Comparison of ENCODE assay signal across 21 cellular contexts in the genomic region with DNA sequence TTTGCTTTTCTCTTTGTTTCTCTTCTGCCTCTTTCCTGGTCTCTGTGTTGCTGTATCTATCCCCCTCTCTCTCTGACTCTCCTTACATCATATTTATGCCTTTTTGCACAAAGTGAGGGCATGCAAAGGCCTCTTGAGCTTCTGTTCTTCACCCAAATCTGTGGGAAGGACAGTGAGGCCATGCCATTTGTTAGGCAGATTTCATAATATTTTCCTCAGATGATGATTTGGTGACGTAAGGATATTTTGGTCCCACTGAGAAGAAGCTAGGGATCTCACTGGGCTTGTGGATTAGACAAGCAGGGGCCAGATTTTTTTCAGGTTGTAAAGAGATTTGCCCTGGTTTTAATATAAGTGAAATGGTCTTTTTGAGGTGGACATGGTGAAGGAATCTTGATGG.
DNase-seq lines count a peak whose midpoint lies in the region; ATAC-seq and TF ChIP-seq lines count a peak whose summit lies in the region.
"Had no signal": no experiment of that assay in that cellular context is flagged by ENCODE, and none has a peak within 500 bp of the region (broad histone marks: within the 10 kb centered on the region; RNA-seq: fewer than 3 reads in every experiment).

No MANE protein-coding gene starts in this region.

- H3K27ac ChIP-seq in esophagus muscularis mucosa (replicated peaks in 1 of 4) = peak overlapping the region; percentile 30 to 48 (median 42)
- peak overlapping the region; percentile 66 to 74 for H3K27ac ChIP-seq in prostate gland
- no peak overlapping the region for H3K27ac ChIP-seq in smooth muscle cell (ENCODE audit: low read depth)
- peak overlapping the region; percentile 48 to 71 for H3K27ac ChIP-seq in uterus
- H3K27ac ChIP-seq in left ventricle myocardium inferior (replicated peaks) = no peak overlapping the region
- no peak overlapping the region for H3K27ac ChIP-seq in naive thymus-derived CD4-positive, alpha-beta T cell (ENCODE audit: low read depth, low read length)
- H3K27ac ChIP-seq: BLaER1, PC-9, RWPE1 had no signal

- ATAC-seq in naive thymus-derived CD4-positive, alpha-beta T cell = no peak
- ATAC-seq: CD8-positive, alpha-beta T cell; GM23338 had no signal

- intact Hi-C loops in esophagus muscularis mucosa (cut with DNase I) (no loop called here), prostate gland (cut with DNase I) (loop anchor here (5.0 to 10.0 kb wide), 3 partner anchors 87 to 1110 kb away; a partner anchor contains a TSS), uterus (cut with DNase I; ENCODE audit: low total_unique reads) (no loop called here), left ventricle myocardium inferior (cut with micrococcal nuclease) (no loop called here)
- intact Hi-C loops in naive thymus-derived CD4-positive, alpha-beta T cell (cut with micrococcal nuclease) = no loop called here

- H3K36me3 ChIP-seq in esophagus muscularis mucosa (no peaks in the 10 kb centered on the region), prostate gland (no peaks in the 10 kb centered on the region), smooth muscle cell (ENCODE audit: low read depth) (no peaks in the 10 kb centered on the region), uterus (no peaks in the 10 kb centered on the region), left ventricle myocardium inferior (no peaks in the 10 kb centered on the region)
- H3K36me3 ChIP-seq in naive thymus-derived CD4-positive, alpha-beta T cell (ENCODE audit: control insufficient read depth in 2 of 3, insufficient read depth in 3 of 3, low read length in 3 of 3) = no peaks in the 10 kb centered on the region
- H3K36me3 ChIP-seq: BLaER1 had no signal

- H3K79me2 ChIP-seq in smooth muscle cell (ENCODE audit: low read depth) = no peaks in the 10 kb centered on the region

- no peak overlapping the region for H3K4me3 Mint-ChIP-seq in naive thymus-derived CD4-positive, alpha-beta T cell
- H3K4me3 Mint-ChIP-seq: CD8-positive, alpha-beta T cell; GM23338 had no signal

- WGBS in esophagus muscularis mucosa = 92% methylated on average over 1 of the region's 1 CpG
- 86% methylated on average over 1 of the region's 1 CpG for WGBS in prostate gland
- 85% methylated on average over 1 of the region's 1 CpG for WGBS in smooth muscle cell (ENCODE audit: low lambda C conversion rate)

- TF ChIP-seq CTCF in esophagus muscularis mucosa (IDR thresholded peaks at IDR 0.05) = no peak
- no peak for TF ChIP-seq CTCF in prostate gland (IDR thresholded peaks at IDR 0.05)
- no peak for TF ChIP-seq CTCF in smooth muscle cell (IDR thresholded peaks at IDR 0.05; ENCODE audit: borderline replicate concordance, insufficient read depth, poor library complexity, severe bottlenecking)
- no peak for TF ChIP-seq CTCF in uterus (IDR thresholded peaks at IDR 0.05)
- no peak for TF ChIP-seq CTCF in left ventricle myocardium inferior (IDR thresholded peaks at IDR 0.05; ENCODE audit: borderline replicate concordance)

- peaks cover 0 to 4% (median 0%) of the 10 kb centered on the region in 7 donors for H3K4me1 Mint-ChIP-seq in naive thymus-derived CD4-positive, alpha-beta T cell

- peak overlapping the region; percentile 29 for H2AFZ ChIP-seq in smooth muscle cell (ENCODE audit: low read depth)
- H2AFZ ChIP-seq: GM23338, PC-9 had no signal

- H3K4me1 ChIP-seq in esophagus muscularis mucosa (peaks cover 0 to 5% (median 0%) of the 10 kb centered on the region in 4 donors), prostate gland (replicated peaks) (no peaks in the 10 kb centered on the region), smooth muscle cell (ENCODE audit: low read depth) (no peaks in the 10 kb centered on the region), uterus (no peaks in the 10 kb centered on the region), left ventricle myocardium inferior (no peaks in the 10 kb centered on the region)
- H3K4me1 ChIP-seq in naive thymus-derived CD4-positive, alpha-beta T cell (ENCODE audit: control insufficient read depth in 2 of 2, insufficient read depth in 2 of 2, low read length in 2 of 2) = no peaks in the 10 kb centered on the region
- H3K4me1 ChIP-seq: BLaER1 had no signal

- peaks cover 0 to 5% (median 1%) of the 10 kb centered on the region in 5 donors for H3K27me3 Mint-ChIP-seq in naive thymus-derived CD4-positive, alpha-beta T cell

- DNase-seq in esophagus muscularis mucosa (ENCODE audit: extremely low spot score) (no peak), prostate gland (ENCODE audit: low spot score) (no peak), smooth muscle cell (lab: John Stamatoyannopoulos, UW; ENCODE audit: unreplicated experiment) (no peak), uterus (no peak), NCI-H2171 (lab: John Stamatoyannopoulos, UW) (no peak), left ventricle myocardium inferior (no peak), COLO668 (lab: John Stamatoyannopoulos, UW; ENCODE audit: unreplicated experiment) (no peak)
- DNase-seq in naive thymus-derived CD4-positive, alpha-beta T cell = no peak
- DNase-seq: CD8-positive, alpha-beta T cell; HCEC 1CT; NCI-H1105; NCI-H1694; NCI-H2107; NCI-H2227 treated with DMSO at 0.1 percent for 48 hours; NCI-H510A treated with DMSO at 0.1 percent for 48 hours; NCI-H82; PC-9; SIG-M5 had no signal

- TF ChIP-seq POLR2A in esophagus muscularis mucosa (IDR thresholded peaks at IDR 0.05; ENCODE audit: low read depth) (no peak), prostate gland (IDR thresholded peaks at IDR 0.05) (no peak), uterus (IDR thresholded peaks at IDR 0.05) (no peak)

- CTCF ChIA-PET in naive thymus-derived CD4-positive, alpha-beta T cell (lab: Charles Lee) = no interaction called here

- peaks cover 0 to 4% (median 0%) of the 10 kb centered on the region in 11 donors for H3K9me3 Mint-ChIP-seq in naive thymus-derived CD4-positive, alpha-beta T cell
- H3K9me3 Mint-ChIP-seq: CD8-positive, alpha-beta T cell had no signal

- H3K27ac Mint-ChIP-seq in naive thymus-derived CD4-positive, alpha-beta T cell = no peak overlapping the region
- H3K27ac Mint-ChIP-seq: CD8-positive, alpha-beta T cell; GM23338 had no signal

- POLR2A ChIA-PET in naive thymus-derived CD4-positive, alpha-beta T cell (lab: Charles Lee) = no interaction called here

- H3K9me3 ChIP-seq in esophagus muscularis mucosa (no peaks in the 10 kb centered on the region), prostate gland (no peaks in the 10 kb centered on the region), smooth muscle cell (replicated peaks; ENCODE audit: low read depth) (no peaks in the 10 kb centered on the region), uterus (no peaks in the 10 kb centered on the region), left ventricle myocardium inferior (replicated peaks) (no peaks in the 10 kb centered on the region)
- no peaks in the 10 kb centered on the region for H3K9me3 ChIP-seq in naive thymus-derived CD4-positive, alpha-beta T cell (ENCODE audit: control insufficient read depth in 2 of 3, low read length in 3 of 3)
- H3K9me3 ChIP-seq: BLaER1 had no signal

- TF ChIP-seq EP300 in esophagus muscularis mucosa (IDR thresholded peaks at IDR 0.05) = no peak

- H3K4me3 ChIP-seq in esophagus muscularis mucosa (no peak overlapping the region), prostate gland (no peak overlapping the region), smooth muscle cell (no peak overlapping the region), uterus (no peak overlapping the region), left ventricle myocardium inferior (no peak overlapping the region)
- no peak overlapping the region for H3K4me3 ChIP-seq in naive thymus-derived CD4-positive, alpha-beta T cell (ENCODE audit: low read length)
- H3K4me3 ChIP-seq: BLaER1, GM23338, PC-9 had no signal

- no peaks in the 10 kb centered on the region for H4K20me1 ChIP-seq in smooth muscle cell (ENCODE audit: low read depth)
- H4K20me1 ChIP-seq: BLaER1 had no signal

- H3K27me3 ChIP-seq in esophagus muscularis mucosa (no peaks in the 10 kb centered on the region), prostate gland (replicated peaks; ENCODE audit: insufficient read depth) (no peaks in the 10 kb centered on the region), smooth muscle cell (ENCODE audit: low read depth) (no peaks in the 10 kb centered on the region), uterus (no peaks in the 10 kb centered on the region), left ventricle myocardium inferior (ENCODE audit: low read depth) (no peaks in the 10 kb centered on the region)
- no peaks in the 10 kb centered on the region for H3K27me3 ChIP-seq in naive thymus-derived CD4-positive, alpha-beta T cell (ENCODE audit: control insufficient read depth in 2 of 2, insufficient read depth in 2 of 2, low read length in 2 of 2)
- H3K27me3 ChIP-seq: BLaER1 had no signal

- no peak overlapping the region for H3K4me2 ChIP-seq in smooth muscle cell
- H3K4me2 ChIP-seq: BLaER1, GM23338, PC-9 had no signal

- H3K9ac ChIP-seq in smooth muscle cell (ENCODE audit: low read depth) = no peak overlapping the region
- H3K9ac ChIP-seq: BLaER1 had no signal

- no peaks in the 10 kb centered on the region for H3K36me3 Mint-ChIP-seq in naive thymus-derived CD4-positive, alpha-beta T cell
- H3K36me3 Mint-ChIP-seq: CD8-positive, alpha-beta T cell had no signal

- H3F3A ChIP-seq in smooth muscle cell (ENCODE audit: low read depth) = no peaks in the 10 kb centered on the region

Comparison
In these comparisons a context has a peak if more than half of its experiments do, and no peak if none do; other contexts are left out.
1. H3K27ac ChIP-seq: peak in esophagus muscularis mucosa (4 of 4), prostate gland (2 of 2) and uterus (2 of 2); none in smooth muscle cell (single experiment), left ventricle myocardium inferior (single experiment) and naive thymus-derived CD4-positive, alpha-beta T cell (single experiment).